ENCODE assay signal across 19 cellular contexts in the genomic region with DNA sequence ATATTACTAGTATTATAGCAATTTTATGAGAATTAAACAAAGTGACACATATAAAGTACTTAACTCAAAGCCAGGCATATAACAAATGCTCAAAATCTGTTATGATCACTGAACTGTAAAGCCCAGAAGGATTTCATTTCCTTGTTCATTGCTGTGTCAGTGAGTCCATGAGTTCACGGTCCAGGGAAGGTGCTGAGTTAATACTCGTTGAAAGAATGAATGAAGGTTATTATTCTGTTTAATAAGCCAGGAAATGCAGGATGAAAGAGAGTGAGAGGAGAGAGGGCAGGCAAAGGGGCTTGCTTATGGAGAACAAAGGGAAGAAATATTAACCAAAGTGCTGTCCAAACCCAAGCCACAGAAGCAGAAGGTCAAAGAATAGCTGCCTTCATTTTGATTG.
DNase-seq lines count a peak whose midpoint lies in the region; ATAC-seq and TF ChIP-seq lines count a peak whose summit lies in the region.
"Had no signal": no experiment of that assay in that cellular context is flagged by ENCODE, and none has a peak within 500 bp of the region (broad histone marks: within the 10 kb centered on the region; RNA-seq: fewer than 3 reads in every experiment).

No MANE protein-coding gene starts in this region.

- H3K9me3 Mint-ChIP-seq in memory B cell, result no peaks in the 10 kb centered on the region

- H3K36me3 ChIP-seq in BLaER1 treated with 17β-estradiol and CSF1 and Interleukin-3, amounts not matched to agents 10 nM and 100 nM, result no peaks in the 10 kb centered on the region
- no peaks in the 10 kb centered on the region for H3K36me3 ChIP-seq in RWPE2 (ENCODE audit: low read depth)
- H3K36me3 ChIP-seq: esophagus squamous epithelium, lower lobe of right lung, ovary, suprapubic skin had no signal

- peak overlapping the region; percentile 7 for H3K27ac Mint-ChIP-seq in memory B cell

- H4K20me1 ChIP-seq in BLaER1 treated with 17β-estradiol and CSF1 and Interleukin-3, amounts not matched to agents 10 nM and 100 nM, result no peaks in the 10 kb centered on the region

- ATAC-seq in RWPE2 (ENCODE audit: low read depth) (no peak), memory B cell (ENCODE audit: low read depth) (peak; percentile 25), HG03045 (IDR thresholded peaks at IDR 0.05; ENCODE audit: unreplicated experiment) (no peak), HG02981 (IDR thresholded peaks at IDR 0.05; ENCODE audit: unreplicated experiment) (no peak)
- ATAC-seq: lower lobe of right lung had no signal

- H3K9ac ChIP-seq in BLaER1 treated with 17β-estradiol and CSF1 and Interleukin-3, amounts not matched to agents 10 nM and 100 nM, result peak overlapping the region in 7 of 11 experiments; percentile 5 to 50 (median 41); a peak in 8 of 22 replicates

- H3K9me3 ChIP-seq in BLaER1 treated with 17β-estradiol and CSF1 and Interleukin-3, amounts not matched to agents 10 nM and 100 nM (replicated peaks in 1 of 11), result peaks cover 0 to 10% (median 5%) of the 10 kb centered on the region in 11 experiments; a peak in 5 of 22 replicates
- no peaks in the 10 kb centered on the region for H3K9me3 ChIP-seq in RWPE2 (ENCODE audit: severe bottlenecking)
- H3K9me3 ChIP-seq: esophagus squamous epithelium, lower lobe of right lung, ovary, suprapubic skin had no signal

- H3K4me3 ChIP-seq in BLaER1 treated with 17β-estradiol and CSF1 and Interleukin-3, amounts not matched to agents 10 nM and 100 nM, result peak overlapping the region in 3 of 10 experiments; percentile 2 to 26 (median 11); a peak in 4 of 20 replicates
- no peak overlapping the region for H3K4me3 ChIP-seq in RWPE2 (ENCODE audit: severe bottlenecking)
- H3K4me3 ChIP-seq: esophagus squamous epithelium, lower lobe of right lung, ovary, suprapubic skin had no signal

- DNase-seq in DMS79 treated with DMSO at 0.1 percent for 48 hours (lab: John Stamatoyannopoulos, UW) (peak; percentile 66), RWPE2 (ENCODE audit: low spot score) (no peak), memory B cell (ENCODE audit: low spot score in 2 of 2) (no peak), NCI-H2029 treated with DMSO at 0.1 percent for 48 hours (lab: John Stamatoyannopoulos, UW) (no peak)
- DNase-seq in stimulated activated CD4-positive, alpha-beta T cell treated with anti-CD3 and anti-CD28 coated beads, Interleukin-4, amount 100 ng/mL, for 4 hours, result no peak
- DNase-seq: activated CD4-positive, alpha-beta T cell treated with anti-CD3 and anti-CD28 coated beads for 48 hours; AML-193; amygdala; caudate nucleus; esophagus squamous epithelium; H7; lower lobe of right lung; NK-92 treated with Interleukin-12 subunit alpha and Interleukin-12 subunit beta, amount 100 ng/mL, for 24 hours; ovary; SW 1271 had no signal

- no peaks in the 10 kb centered on the region for H3K27me3 ChIP-seq in BLaER1 treated with 17β-estradiol and CSF1 and Interleukin-3, amounts not matched to agents 10 nM and 100 nM
- no peaks in the 10 kb centered on the region for H3K27me3 ChIP-seq in RWPE2 (ENCODE audit: insufficient read depth, poor library complexity, severe bottlenecking)
- H3K27me3 ChIP-seq: ovary, suprapubic skin had no signal

- H3K4me1 Mint-ChIP-seq in memory B cell, result peaks cover 20% of the 10 kb centered on the region

- H3K27ac ChIP-seq in BLaER1 treated with 17β-estradiol and CSF1 and Interleukin-3, amounts not matched to agents 10 nM and 100 nM, result peak overlapping the region in 8 of 11 experiments; percentile 10 to 62 (median 52); a peak in 15 of 22 replicates
- H3K27ac ChIP-seq in RWPE2 (ENCODE audit: poor library complexity, severe bottlenecking), result peak overlapping the region; percentile 50
- H3K27ac ChIP-seq: esophagus squamous epithelium, lower lobe of right lung, ovary, suprapubic skin had no signal

- H3K4me3 Mint-ChIP-seq in memory B cell, result no peak overlapping the region

- H3K4me2 ChIP-seq in BLaER1 treated with 17β-estradiol and CSF1 and Interleukin-3, amounts not matched to agents 10 nM and 100 nM, result peak overlapping the region; percentile 31 to 95 (median 75)

- no peak for TF ChIP-seq CTCF in RWPE2 (IDR thresholded peaks at IDR 0.05; ENCODE audit: poor library complexity, severe bottlenecking)

- peaks cover 47 to 72% (median 68%) of the 10 kb centered on the region in 10 experiments for H3K4me1 ChIP-seq in BLaER1 treated with 17β-estradiol and CSF1 and Interleukin-3, amounts not matched to agents 10 nM and 100 nM
- peaks cover 23% of the 10 kb centered on the region for H3K4me1 ChIP-seq in RWPE2 (ENCODE audit: insufficient read depth, poor library complexity, severe bottlenecking)
- H3K4me1 ChIP-seq: esophagus squamous epithelium, lower lobe of right lung, suprapubic skin had no signal

- no peaks in the 10 kb centered on the region for H3K27me3 Mint-ChIP-seq in memory B cell

- no peaks in the 10 kb centered on the region for H3K36me3 Mint-ChIP-seq in memory B cell
